18 cellular contexts compared by ENCODE assay signal in the genomic region with DNA sequence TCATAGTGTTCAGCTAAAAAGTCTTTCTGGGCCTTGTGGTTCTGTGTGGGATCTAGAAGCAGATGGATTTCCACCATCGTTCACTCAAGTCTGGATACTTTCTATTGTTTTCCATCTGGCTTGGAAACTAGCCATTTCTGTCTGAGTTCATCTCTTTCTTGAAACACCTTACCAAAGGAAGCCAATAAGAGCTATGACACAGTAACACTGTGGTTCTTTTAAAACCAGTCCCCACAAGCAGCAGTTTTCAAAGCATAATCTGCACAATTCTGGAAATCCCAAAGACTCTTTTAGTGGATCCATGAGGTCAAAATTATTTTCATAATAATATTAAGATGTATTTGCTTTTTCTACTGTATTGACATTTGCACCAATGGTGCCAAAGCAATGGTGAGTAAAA.
"Had no signal": no experiment of that assay in that cellular context is flagged by ENCODE, and none has a peak within 500 bp of the region (broad histone marks: within the 10 kb centered on the region; RNA-seq: fewer than 3 reads in every experiment).

No MANE protein-coding gene starts in this region.

- H3K36me3 Mint-ChIP-seq: memory B cell had no signal

- H3K79me2 ChIP-seq: hepatocyte had no signal

- H3K9me3 ChIP-seq: esophagus muscularis mucosa, gastroesophageal sphincter, heart left ventricle, left lung, lower lobe of right lung had no signal

- ATAC-seq: foreskin keratinocyte, gastroesophageal sphincter, heart left ventricle, left cardiac atrium, left lung, left ventricle myocardium superior, lower lobe of right lung had no signal

- H3K27ac Mint-ChIP-seq: memory B cell had no signal

- H3K4me1 ChIP-seq: esophagus muscularis mucosa, foreskin keratinocyte, gastroesophageal sphincter, heart left ventricle, left lung, lower lobe of right lung had no signal

- H2AFZ ChIP-seq: hepatocyte had no signal

- H3K27ac ChIP-seq: coronary artery, dorsolateral prefrontal cortex, esophagus muscularis mucosa, foreskin keratinocyte, gastroesophageal sphincter, heart left ventricle, hepatocyte, left lung, lower lobe of right lung had no signal

- H3K4me1 Mint-ChIP-seq: memory B cell had no signal

- DNase-seq: dermis blood vessel endothelial cell; dorsolateral prefrontal cortex; effector CD4-positive, alpha-beta T cell; effector memory CD4-positive, alpha-beta T cell; foreskin keratinocyte; heart left ventricle; hypothalamus; left cardiac atrium; left lung; left ventricle myocardium superior; lower lobe of right lung; mesendoderm; midbrain had no signal

- H3K36me3 ChIP-seq: esophagus muscularis mucosa, gastroesophageal sphincter, heart left ventricle, left lung, lower lobe of right lung had no signal

- H3K4me3 Mint-ChIP-seq: memory B cell had no signal

- H3K27me3 Mint-ChIP-seq: memory B cell had no signal

- H3K4me3 ChIP-seq: coronary artery, dorsolateral prefrontal cortex, esophagus muscularis mucosa, gastroesophageal sphincter, heart left ventricle, hepatocyte, left lung, lower lobe of right lung had no signal

- H3K27me3 ChIP-seq: esophagus muscularis mucosa, foreskin keratinocyte, gastroesophageal sphincter, heart left ventricle, hepatocyte, left lung had no signal

- H3K4me2 ChIP-seq: hepatocyte had no signal
